ENCODE assay signal across 1 cellular context in the genomic region with DNA sequence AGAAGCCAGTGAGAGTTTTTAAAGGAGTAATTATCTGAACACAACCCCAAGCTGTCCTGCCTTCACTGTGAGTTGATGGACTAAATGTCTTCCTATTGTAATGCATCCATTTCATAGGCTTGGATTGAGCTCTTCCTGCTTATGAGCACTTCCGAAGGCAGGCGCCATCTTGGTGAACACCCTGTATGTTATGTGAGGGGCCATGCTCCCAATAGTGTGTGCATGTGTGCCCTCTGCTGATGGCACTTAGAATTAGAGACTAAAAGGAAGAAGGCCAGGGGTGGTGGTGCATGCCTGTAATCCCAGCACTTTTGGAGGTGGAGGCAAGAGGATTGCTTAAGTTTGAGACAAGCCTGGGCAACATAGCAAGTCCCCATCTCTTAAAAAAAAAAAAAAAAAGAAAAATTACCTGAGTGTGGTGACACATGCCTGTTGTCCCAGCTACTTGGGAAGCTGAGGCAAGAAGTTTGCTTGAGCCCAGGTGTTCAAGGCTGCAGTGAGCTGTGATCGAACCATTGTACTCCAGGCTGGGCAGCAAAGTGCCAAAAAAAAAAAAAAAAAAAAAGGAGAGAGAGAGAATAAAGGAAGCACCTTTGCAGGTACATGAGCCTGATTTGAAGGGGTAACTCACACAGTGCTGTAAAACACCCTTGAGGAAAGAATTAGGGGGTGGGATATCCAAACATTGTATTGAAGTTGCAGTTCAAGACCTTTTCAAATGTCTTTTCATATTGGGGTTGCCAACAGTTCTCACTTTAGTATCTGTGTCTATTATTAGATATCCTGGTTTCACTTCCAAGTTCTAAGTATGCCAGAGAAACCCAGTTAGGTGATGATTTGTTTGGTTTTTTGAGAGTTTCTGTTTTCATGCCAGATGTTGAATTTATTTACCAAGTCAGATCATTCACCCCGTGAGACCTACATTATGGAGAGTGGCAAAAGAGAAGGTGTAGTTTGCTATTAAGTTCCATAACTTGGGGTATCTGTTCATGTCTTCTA.
TF ChIP-seq lines count a peak whose summit lies in the region.

No MANE protein-coding gene starts in this region.

TF ChIP-seq in GM12878, 131 proteins besides CTCF, POLR2A, EP300 and RAD21 (continued from another document):
- TF ChIP-seq IRF4 (IDR thresholded peaks at IDR 0.05; ENCODE audit: low read depth, low read length) (0 out of 2 replicates have a peak, but pooled peaks have one; percentile 40), NR2C1 (IDR thresholded peaks at IDR 0.05) (no peak)
TF ChIP-seq in GM12878: peak in this region for 32.
